21 cellular contexts compared by ENCODE assay signal in the genomic region with DNA sequence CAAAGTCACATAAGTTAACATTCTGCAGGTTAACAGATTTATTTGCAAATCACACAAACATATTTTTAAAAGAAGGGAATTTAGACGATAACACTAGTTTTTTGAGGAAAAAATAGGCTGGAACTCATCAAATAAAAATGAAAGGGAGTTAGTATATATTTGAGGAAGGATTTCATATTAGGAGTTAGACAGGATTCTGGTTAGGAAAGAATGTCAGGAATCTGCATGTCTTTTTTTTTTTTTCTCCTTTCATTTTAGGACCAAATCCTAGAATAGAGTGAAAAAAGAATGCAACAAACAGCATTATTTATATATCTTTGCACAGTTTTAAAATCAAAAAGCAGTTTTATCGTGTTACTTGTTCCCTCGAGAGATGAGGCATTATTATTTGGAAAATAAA. TPM values are rescaled to one million over a fixed set of nuclear protein-coding genes. Genes with fewer than 3 reads are reported as not detected.
A peak's percentile ranks its signal among the peaks of the same experiment; 100 is the strongest.
DNase-seq lines count a peak whose midpoint lies in the region; ATAC-seq and TF ChIP-seq lines count a peak whose summit lies in the region.
"Had no signal": no experiment of that assay in that cellular context is flagged by ENCODE, and none has a peak within 500 bp of the region (broad histone marks: within the 10 kb centered on the region; RNA-seq: fewer than 3 reads in every experiment).

No MANE protein-coding gene starts in this region.

- no peaks in the 10 kb centered on the region for H3K27me3 ChIP-seq in ACC112 (ENCODE audit: insufficient read depth, low read length)
- no peaks in the 10 kb centered on the region for H3K27me3 ChIP-seq in mammary epithelial cell (ENCODE audit: insufficient read depth, low read length)

- no TSS peak for BruUV-seq in mammary epithelial cell (replicated peaks; lab: Mats Ljungman, UMichigan)

- no peak overlapping the region for H3K4me3 Mint-ChIP-seq in mesothelial cell of epicardium
- H3K4me3 Mint-ChIP-seq: activated CD4-positive, alpha-beta memory T cell treated with anti-CD3 and anti-CD28 coated beads for 36 hours; activated naive CD4-positive, alpha-beta T cell treated with anti-CD3 and anti-CD28 coated beads, Interleukin-2, amount 50 U/mL, for 24 hours; CD4-positive, alpha-beta T cell; H9 had no signal

- H3K79me2 ChIP-seq in ACC112 (ENCODE audit: control insufficient read depth, insufficient read depth, low read length, unreplicated experiment), result peaks cover 12% of the 10 kb centered on the region
- peaks cover 3% of the 10 kb centered on the region for H3K79me2 ChIP-seq in mammary epithelial cell (ENCODE audit: insufficient read depth, low read length)

- H4K20me1 ChIP-seq in mammary epithelial cell (ENCODE audit: insufficient read depth, low read length), result no peaks in the 10 kb centered on the region

- DNase-seq in M059J (ENCODE audit: low read depth), result peak; percentile 23
- DNase-seq in mammary epithelial cell, result no peak
- DNase-seq in mesothelial cell of epicardium (ENCODE audit: low spot score in 2 of 2, unreplicated experiment in 2 of 2), result no peak
- no peak for DNase-seq in stimulated activated CD4-positive, alpha-beta T cell treated with anti-CD3 and anti-CD28 coated beads, Interleukin-2, amount 100 ng/mL, for 24 hours
- DNase-seq in NCI-H1930 (lab: John Stamatoyannopoulos, UW), result no peak
- DNase-seq in NCI-H1105 (lab: John Stamatoyannopoulos, UW), result no peak
- DNase-seq: activated CD4-positive, alpha-beta memory T cell treated with anti-CD3 and anti-CD28 coated beads for 36 hours; activated T-cell treated with anti-CD3 and anti-CD28 coated beads, Interleukin-2, amount 50 U/mL, for 1 hour; CD4-positive, alpha-beta T cell; DMS53; H9; islet precursor cell; NCI-H2029; NCI-H446 treated with DMSO at 0.1 percent for 48 hours; retina; SHP77 treated with DMSO at 0.1 percent for 48 hours; stimulated activated naive CD8-positive, alpha-beta T cell treated with anti-CD3 and anti-CD28 coated beads, Interleukin-15, Interleukin-2, amounts not matched to agents 100 U/mL and 50 U/mL, for 24 hours had no signal

- no peak overlapping the region for H3K9ac ChIP-seq in mammary epithelial cell (ENCODE audit: insufficient read depth, low read length)

- peak overlapping the region; percentile 58 for H3K4me3 ChIP-seq in ACC112 (ENCODE audit: low read depth, low read length)
- H3K4me3 ChIP-seq in mammary epithelial cell (replicated peaks in 1 of 3; ENCODE audit: insufficient read depth in 1 of 3, low read depth in 2 of 3, low read length in 3 of 3), result peak overlapping the region in 1 of 3 experiments; percentile 13

- no peak overlapping the region for H2AFZ ChIP-seq in ACC112 (ENCODE audit: low read length, unreplicated experiment)
- H2AFZ ChIP-seq in mammary epithelial cell (ENCODE audit: low read depth, low read length), result no peak overlapping the region

- H3K27me3 Mint-ChIP-seq in mesothelial cell of epicardium (ENCODE audit: low read depth), result no peaks in the 10 kb centered on the region
- H3K27me3 Mint-ChIP-seq: activated CD4-positive, alpha-beta memory T cell treated with anti-CD3 and anti-CD28 coated beads for 36 hours; activated naive CD4-positive, alpha-beta T cell treated with anti-CD3 and anti-CD28 coated beads, Interleukin-2, amount 50 U/mL, for 24 hours; CD4-positive, alpha-beta T cell had no signal

- H3K36me3 Mint-ChIP-seq in mesothelial cell of epicardium, result no peaks in the 10 kb centered on the region
- H3K36me3 Mint-ChIP-seq: activated CD4-positive, alpha-beta memory T cell treated with anti-CD3 and anti-CD28 coated beads for 36 hours had no signal

- peaks cover 45% of the 10 kb centered on the region for H3K4me1 Mint-ChIP-seq in mesothelial cell of epicardium

- H3K27ac Mint-ChIP-seq in mesothelial cell of epicardium, result peak overlapping the region; percentile 82
- H3K27ac Mint-ChIP-seq: activated CD4-positive, alpha-beta memory T cell treated with anti-CD3 and anti-CD28 coated beads for 36 hours; activated naive CD4-positive, alpha-beta T cell treated with anti-CD3 and anti-CD28 coated beads, Interleukin-2, amount 50 U/mL, for 24 hours; H9 had no signal

- 35% methylated on average over 3 of the region's 3 CpGs for WGBS in mammary epithelial cell (ENCODE audit: low coverage, missing lambda C conversion rate)

- H3K4me2 ChIP-seq in mammary epithelial cell (ENCODE audit: insufficient read depth, low read depth, low read length), result peak overlapping the region; percentile 65

- CTCF ChIA-PET in mammary epithelial cell (lab: Charles Lee; ENCODE audit: low non-redundant PET), result no interaction called here

- H3K9me3 ChIP-seq in mammary epithelial cell (replicated peaks; ENCODE audit: insufficient read depth, low read length), result no peaks in the 10 kb centered on the region

- no peak for ATAC-seq in HG02610 (IDR thresholded peaks at IDR 0.05; ENCODE audit: unreplicated experiment)
- ATAC-seq: esophagus mucosa; stimulated activated naive CD8-positive, alpha-beta T cell treated with anti-CD3 and anti-CD28 coated beads, Interleukin-15, Interleukin-2, amounts not matched to agents 100 U/mL and 50 U/mL, for 24 hours had no signal

- TF ChIP-seq CTCF in mammary epithelial cell (conservative IDR thresholded peaks at IDR 0.05 in 1 of 2, IDR thresholded peaks at IDR 0.05 in 1 of 2; ENCODE audit: extremely low read depth in 1 of 2, insufficient read depth in 1 of 2, low read depth in 1 of 2, low read length in 2 of 2) (no peak), mesothelial cell of epicardium (IDR thresholded peaks at IDR 0.05; ENCODE audit: unreplicated experiment) (no peak)

- intact Hi-C loops in mammary epithelial cell (cut with micrococcal nuclease), result no loop called here

- dilution Hi-C loops in mammary epithelial cell (cut with HindIII; ENCODE audit: low sequenced_read_pairs), result no loop called here

- in situ Hi-C loops in mammary epithelial cell (cut with MboI; ENCODE audit: low sequenced_read_pairs in 2 of 2), result no loop called here

- peak overlapping the region; percentile 67 for H3K27ac ChIP-seq in ACC112 (ENCODE audit: low read depth, low read length)
- H3K27ac ChIP-seq in mammary epithelial cell (ENCODE audit: insufficient read depth, low read depth, low read length), result peak overlapping the region; percentile 34

- H3K9me3 Mint-ChIP-seq in mesothelial cell of epicardium, result no peaks in the 10 kb centered on the region
- H3K9me3 Mint-ChIP-seq: activated CD4-positive, alpha-beta memory T cell treated with anti-CD3 and anti-CD28 coated beads for 36 hours; activated naive CD4-positive, alpha-beta T cell treated with anti-CD3 and anti-CD28 coated beads, Interleukin-2, amount 50 U/mL, for 24 hours; CD4-positive, alpha-beta T cell; H9 had no signal

- H3K36me3 ChIP-seq in ACC112 (ENCODE audit: insufficient read depth, low read length) (no peaks in the 10 kb centered on the region), mammary epithelial cell (ENCODE audit: insufficient read depth, low read length) (no peaks in the 10 kb centered on the region)

- H3K4me1 ChIP-seq in ACC112 (ENCODE audit: control insufficient read depth, insufficient read depth, low read length, unreplicated experiment), result peaks cover 52% of the 10 kb centered on the region
- peaks cover 37% of the 10 kb centered on the region for H3K4me1 ChIP-seq in mammary epithelial cell (ENCODE audit: insufficient read depth, low read length)

RNA-seq across cellular contexts. Expression of a gene that starts 8.9 kb away (rescaled TPM):
- 2.6 and 3.3 TPM in 2 replicates for total RNA-seq in M059J (2014; rRNA removed; shearing (Covaris generic))
- total RNA-seq in mammary epithelial cell, result 1 to 10 TPM; 3.5 to 6.2 TPM
- 2.4 TPM for polyA plus RNA-seq in mammary epithelial cell
- 0.26 TPM for polyA minus RNA-seq in mammary epithelial cell
- 8.2 to 12.3 TPM (median 8.6 TPM) in 3 replicates for total RNA-seq in mesothelial cell of epicardium

RNA-seq across cellular contexts. Expression of a gene that starts 17.7 kb away (rescaled TPM):
- 2,499 and 3,150 TPM in 2 replicates for total RNA-seq in M059J (2014; rRNA removed; shearing (Covaris generic))
- 1,000 to 10,000 TPM; 1,327 to 1,978 TPM for total RNA-seq in mammary epithelial cell
- polyA plus RNA-seq in mammary epithelial cell, result 1,682 TPM
- 2,334 TPM for polyA minus RNA-seq in mammary epithelial cell
- total RNA-seq in mesothelial cell of epicardium, result 1,386 to 1,516 TPM (median 1,481 TPM) in 3 replicates
